1 cellular context compared by ENCODE assay signal in genomic region chr3:27630892-27631291, GRCh38.
TF ChIP-seq lines count a peak whose summit lies in the region.

No MANE protein-coding gene starts in this region.

TF ChIP-seq in SK-N-SH treated with all-trans-retinoic acid at 6 μM for 48 hours, 23 proteins besides CTCF, POLR2A, EP300 and RAD21 (continued from another document):
- TF ChIP-seq ZNF565 (CRISPR knock-in tag; conservative IDR thresholded peaks at IDR 0.05; ENCODE audit: low read depth) (no peak), GLIS3 (CRISPR knock-in tag; IDR thresholded peaks at IDR 0.05) (no peak), ARNTL (CRISPR knock-in tag; IDR thresholded peaks at IDR 0.05; ENCODE audit: borderline replicate concordance, low read depth) (no peak), PPARA (CRISPR knock-in tag; IDR thresholded peaks at IDR 0.05; ENCODE audit: borderline replicate concordance) (no peak), CREB5 (CRISPR knock-in tag; IDR thresholded peaks at IDR 0.05; ENCODE audit: low read depth) (no peak), ESRRG (CRISPR knock-in tag; IDR thresholded peaks at IDR 0.05) (no peak), ISL1 (CRISPR knock-in tag; IDR thresholded peaks at IDR 0.05) (no peak), ZNF70 (CRISPR knock-in tag; IDR thresholded peaks at IDR 0.05) (no peak), BACH2 (CRISPR knock-in tag; IDR thresholded peaks at IDR 0.05; ENCODE audit: borderline replicate concordance) (no peak)
